1 cellular context compared by ENCODE assay signal in genomic region chr20:35277531-35278395, GRCh38.
TF ChIP-seq lines count a peak whose summit lies in the region.

MMP24OS (minus strand) TSS chr20:35278122; CDS start chr20:35277929, 193 bp downstream.

TF ChIP-seq in K562, 482 proteins besides CTCF, POLR2A, EP300 and RAD21 (continued from another document and continues in another):
- peak; percentile 66; the same call in 1 of the 2 replicates for TF ChIP-seq ARID4B (CRISPR knock-in tag; IDR thresholded peaks at IDR 0.05)
- no peak for TF ChIP-seq SMARCB1 (IDR thresholded peaks at IDR 0.05; ENCODE audit: insufficient read length, low read depth)
- peak; percentile 58 for TF ChIP-seq RBM22 (IDR thresholded peaks at IDR 0.05; ENCODE audit: low read depth, low read length, poor library complexity, severe bottlenecking)
- no peak for TF ChIP-seq NKRF (IDR thresholded peaks at IDR 0.05; ENCODE audit: borderline replicate concordance)
- no peak for TF ChIP-seq RBBP5 (IDR thresholded peaks at IDR 0.05; ENCODE audit: borderline replicate concordance, insufficient read depth, low read length, poor library complexity, severe bottlenecking)
- no peak for TF ChIP-seq DIDO1 (tag; IDR thresholded peaks at IDR 0.05; ENCODE audit: low read depth)
- 0 out of 2 replicates have a peak, but pooled peaks have one; percentile 32 for TF ChIP-seq KLF6 (CRISPR knock-in tag; IDR thresholded peaks at IDR 0.05; ENCODE audit: borderline replicate concordance)
- TF ChIP-seq ZNF134 (CRISPR knock-in tag; conservative IDR thresholded peaks at IDR 0.05), result no peak
- TF ChIP-seq ZNF764 (CRISPR knock-in tag; IDR thresholded peaks at IDR 0.05; ENCODE audit: low read depth), result no peak
- no peak for TF ChIP-seq BRD4 (IDR thresholded peaks at IDR 0.05)
- no peak for TF ChIP-seq DLX4 (CRISPR knock-in tag; IDR thresholded peaks at IDR 0.05)
- TF ChIP-seq ZFP30 (CRISPR knock-in tag; IDR thresholded peaks at IDR 0.05; ENCODE audit: borderline replicate concordance), result no peak
- no peak for TF ChIP-seq SAFB2 (IDR thresholded peaks at IDR 0.05; ENCODE audit: borderline replicate concordance, low read depth, low read length, severe bottlenecking)
- no peak for TF ChIP-seq ZBTB8A (IDR thresholded peaks at IDR 0.05; ENCODE audit: partially characterized antibody)
- TF ChIP-seq MAFK (IDR thresholded peaks at IDR 0.05; ENCODE audit: low read length), result no peak
- no peak for TF ChIP-seq CBX2 (IDR thresholded peaks at IDR 0.05; ENCODE audit: insufficient read depth, low read length, poor library complexity, severe bottlenecking)
- TF ChIP-seq HMG20B (CRISPR knock-in tag; IDR thresholded peaks at IDR 0.05), result no peak
- no peak for TF ChIP-seq TCF7L2 (IDR thresholded peaks at IDR 0.05; ENCODE audit: low read depth, low read length)
- no peak for TF ChIP-seq ZNF146 (CRISPR knock-in tag; IDR thresholded peaks at IDR 0.05; ENCODE audit: unreplicated experiment)
- TF ChIP-seq CEBPG (CRISPR knock-in tag; IDR thresholded peaks at IDR 0.05), result no peak
- TF ChIP-seq CEBPG (tag; conservative IDR thresholded peaks at IDR 0.05 in 1 of 2, IDR thresholded peaks at IDR 0.05 in 1 of 2), result no peak
- peak; percentile 52; the same call in 1 of the 2 replicates for TF ChIP-seq MTA3 (IDR thresholded peaks at IDR 0.05; ENCODE audit: borderline replicate concordance)
- no peak for TF ChIP-seq HDAC1 (IDR thresholded peaks at IDR 0.05)
- no peak for TF ChIP-seq SETDB1 (IDR thresholded peaks at IDR 0.05; ENCODE audit: low read length)
- no peak for TF ChIP-seq NEUROD1 (IDR thresholded peaks at IDR 0.05; ENCODE audit: borderline replicate concordance, low read depth, low read length, partially characterized antibody)
- no peak for TF ChIP-seq CBX3 (IDR thresholded peaks at IDR 0.05; ENCODE audit: borderline replicate concordance in 1 of 2, low read length in 2 of 2)
- TF ChIP-seq POLR2H (tag; IDR thresholded peaks at IDR 0.05; ENCODE audit: low read depth), result peak; percentile 66; the same call in 1 of the 2 replicates
- TF ChIP-seq NUFIP1 (IDR thresholded peaks at IDR 0.05; ENCODE audit: partially characterized antibody), result no peak
- peak; percentile 24; the same call in 1 of the 2 replicates for TF ChIP-seq ETV5 (CRISPR knock-in tag; IDR thresholded peaks at IDR 0.05; ENCODE audit: low read depth)
- TF ChIP-seq NR4A1 (CRISPR knock-in tag; IDR thresholded peaks at IDR 0.05), result no peak
- TF ChIP-seq NR4A1 (tag; IDR thresholded peaks at IDR 0.05), result no peak
- no peak for TF ChIP-seq E2F1 (CRISPR knock-in tag; IDR thresholded peaks at IDR 0.05)
- TF ChIP-seq RUNX1 (IDR thresholded peaks at IDR 0.05; ENCODE audit: low read depth), result no peak
- no peak for TF ChIP-seq SREBF1 (IDR thresholded peaks at IDR 0.05; ENCODE audit: borderline replicate concordance, low read depth, low read length)
- no peak for TF ChIP-seq TOE1 (IDR thresholded peaks at IDR 0.05; ENCODE audit: borderline replicate concordance)
- no peak for TF ChIP-seq TOE1 (CRISPR knock-in tag; IDR thresholded peaks at IDR 0.05; ENCODE audit: borderline replicate concordance, low read depth)
- no peak for TF ChIP-seq NR2F6 (CRISPR knock-in tag; IDR thresholded peaks at IDR 0.05)
- no peak for TF ChIP-seq ZNF212 (CRISPR knock-in tag; IDR thresholded peaks at IDR 0.05)
- TF ChIP-seq PRPF4 (IDR thresholded peaks at IDR 0.05; ENCODE audit: insufficient read depth, low read depth, low read length, poor library complexity, severe bottlenecking), result no peak
- TF ChIP-seq ZNF121 (CRISPR knock-in tag; conservative IDR thresholded peaks at IDR 0.05), result no peak
- no peak for TF ChIP-seq THAP12 (CRISPR knock-in tag; IDR thresholded peaks at IDR 0.05)
- TF ChIP-seq ZNF253 (CRISPR knock-in tag; conservative IDR thresholded peaks at IDR 0.05), result no peak
- peak; percentile 90 for TF ChIP-seq RBFOX2 (IDR thresholded peaks at IDR 0.05; ENCODE audit: low read depth, low read length)
- TF ChIP-seq RBM34 (IDR thresholded peaks at IDR 0.05; ENCODE audit: borderline replicate concordance, insufficient read depth, low read length), result no peak
- TF ChIP-seq FOXK2 (conservative IDR thresholded peaks at IDR 0.05 in 1 of 2, IDR thresholded peaks at IDR 0.05 in 1 of 2; ENCODE audit: low read depth in 2 of 2), result no peak
- TF ChIP-seq XRCC5 (IDR thresholded peaks at IDR 0.05; ENCODE audit: low read depth, low read length), result no peak
- no peak for TF ChIP-seq ATF6 (CRISPR knock-in tag; IDR thresholded peaks at IDR 0.05)
- no peak for TF ChIP-seq GATAD2A (IDR thresholded peaks at IDR 0.05)
- no peak for TF ChIP-seq TBL1XR1 (IDR thresholded peaks at IDR 0.05; ENCODE audit: low read length in 2 of 2)
- peak; percentile 57 for TF ChIP-seq SP1 (CRISPR knock-in tag; IDR thresholded peaks at IDR 0.05)
- no peak for TF ChIP-seq GATAD2B (IDR thresholded peaks at IDR 0.05; ENCODE audit: borderline replicate concordance)
- no peak for TF ChIP-seq ZNF23 (CRISPR knock-in tag; IDR thresholded peaks at IDR 0.05)
- TF ChIP-seq SMARCA4 (IDR thresholded peaks at IDR 0.05), result no peak
- no peak for TF ChIP-seq CBFB (CRISPR knock-in tag; IDR thresholded peaks at IDR 0.05)
- TF ChIP-seq TSC22D4 (tag; IDR thresholded peaks at IDR 0.05), result no peak
- TF ChIP-seq ZNF512 (tag; IDR thresholded peaks at IDR 0.05), result no peak
- TF ChIP-seq CBX1 (IDR thresholded peaks at IDR 0.05; ENCODE audit: low read depth), result no peak
- TF ChIP-seq PTRF (tag; IDR thresholded peaks at IDR 0.05), result no peak
- TF ChIP-seq DDX20 (tag; IDR thresholded peaks at IDR 0.05; ENCODE audit: low read depth), result no peak
